ENCODE assay signal across 9 cellular contexts in genomic region chr1:217029311-217030157, GRCh38.
DNase-seq lines count a peak whose midpoint lies in the region; ATAC-seq, FAIRE-seq and TF ChIP-seq lines count a peak whose summit lies in the region.
"Had no signal": no experiment of that assay in that cellular context is flagged by ENCODE, and none has a peak within 500 bp of the region (broad histone marks: within the 10 kb centered on the region; RNA-seq: fewer than 3 reads in every experiment).

No MANE protein-coding gene starts in this region.

- no peak for TF ChIP-seq RAD21 in HCT116 (IDR thresholded peaks at IDR 0.05; ENCODE audit: low read depth)

- H3K27ac Mint-ChIP-seq in immature natural killer cell, result no peak overlapping the region

- H3K4me3 ChIP-seq in HCT116 (replicated peaks in 1 of 2; ENCODE audit: low read depth in 1 of 2, low read length in 2 of 2), result no peak overlapping the region
- no peak overlapping the region for H3K4me3 ChIP-seq in astrocyte of the spinal cord (ENCODE audit: low read depth, low read length)
- H3K4me3 ChIP-seq in thymus (ENCODE audit: low read length), result no peak overlapping the region
- H3K4me3 ChIP-seq: GM12878 had no signal

- peak overlapping the region in 1 of 5 donors; percentile 31 for H3K4me3 Mint-ChIP-seq in immature natural killer cell

- POLR2A ChIA-PET in HCT116 (lab: Charles Lee), result no interaction called here

- H3K4me1 ChIP-seq in HCT116 (ENCODE audit: control insufficient read depth in 1 of 2, insufficient read depth in 2 of 2, low read length in 2 of 2) (no peaks in the 10 kb centered on the region), thymus (ENCODE audit: control insufficient read depth, insufficient read depth, low read length) (no peaks in the 10 kb centered on the region)

- H3K9me2 ChIP-seq in HCT116 (ENCODE audit: insufficient read depth), result no peaks in the 10 kb centered on the region

- no peak for FAIRE-seq in D721Med (lab: Jason Lieb, UNC)
- FAIRE-seq: GM12878 had no signal

- no peaks in the 10 kb centered on the region for H4K20me1 ChIP-seq in HCT116 (ENCODE audit: insufficient read depth)

- TF ChIP-seq CTCF in HCT116 (IDR thresholded peaks at IDR 0.05 in 2 of 3, conservative IDR thresholded peaks at IDR 0.05 in 1 of 3; ENCODE audit: borderline replicate concordance in 1 of 3, insufficient read depth in 1 of 3, low read depth in 2 of 3, low read length in 2 of 3), result no peak
- no peak for TF ChIP-seq CTCF in astrocyte of the spinal cord (IDR thresholded peaks at IDR 0.05; ENCODE audit: low read depth, low read length)
- TF ChIP-seq CTCF in D721Med (IDR thresholded peaks at IDR 0.05; ENCODE audit: insufficient read depth, missing control alignments), result no peak

- no peak for DNase-seq in HCT116 (ENCODE audit: low read depth, low spot score)
- peak; percentile 83 for DNase-seq in astrocyte of the spinal cord (ENCODE audit: low read depth, low spot score)
- DNase-seq in kidney glomerular epithelial cell (lab: John Stamatoyannopoulos, UW), result peak; percentile 68
- DNase-seq in stimulated activated CD4-positive, alpha-beta T cell treated with anti-CD3 and anti-CD28 coated beads, Interleukin-4, amount 100 ng/mL, for 24 hours, result no peak
- DNase-seq in D721Med (ENCODE audit: insufficient read length, low spot score), result no peak
- no peak for DNase-seq in immature natural killer cell

- no peak for ATAC-seq in HCT116
- no peak for ATAC-seq in HG03139 (IDR thresholded peaks at IDR 0.05; ENCODE audit: unreplicated experiment)
- ATAC-seq: GM12878 had no signal

- H3K9me3 ChIP-seq in HCT116 (ENCODE audit: control insufficient read depth in 1 of 2, insufficient read depth in 1 of 2, low read depth in 1 of 2, low read length in 2 of 2) (no peaks in the 10 kb centered on the region; a peak in 1 of 4 replicates), thymus (ENCODE audit: control insufficient read depth) (no peaks in the 10 kb centered on the region)

- CTCF ChIA-PET in HCT116 (lab: Charles Lee), result no interaction called here

- H3K27me3 ChIP-seq in HCT116 (ENCODE audit: insufficient read depth, low read length) (no peaks in the 10 kb centered on the region), thymus (ENCODE audit: control insufficient read depth, insufficient read depth) (no peaks in the 10 kb centered on the region)

- no TSS peak for BruUV-seq in HCT116 (replicated peaks; lab: Mats Ljungman, UMichigan)

- H3K9ac ChIP-seq in HCT116 (ENCODE audit: low read length), result no peak overlapping the region

- intact Hi-C loops in HCT116 (cut with micrococcal nuclease), result no loop called here

- WGBS in thymus, result 78% methylated on average over 12 of the region's 12 CpGs

- H3K27me3 Mint-ChIP-seq in immature natural killer cell (ENCODE audit: low read depth in 3 of 3), result no peaks in the 10 kb centered on the region

- RAD21 ChIA-PET in HCT116 (lab: Charles Lee; ENCODE audit: low non-redundant PET in 1 of 2, low total read pairs in 2 of 2, uncharacterized antibody in 2 of 2, unreplicated experiment in 2 of 2), result no interaction called here

- H3K27ac ChIP-seq in HCT116 (ENCODE audit: low read depth, low read length) (no peak overlapping the region), thymus (ENCODE audit: low read depth) (peak overlapping the region; percentile 22)

- peaks cover 0 to 21% (median 10%) of the 10 kb centered on the region in 6 donors for H3K9me3 Mint-ChIP-seq in immature natural killer cell

- in situ Hi-C loops in astrocyte of the spinal cord (cut with HindIII; ENCODE audit: low sequenced_read_pairs), result no loop called here

- no peaks in the 10 kb centered on the region for H3K36me3 Mint-ChIP-seq in immature natural killer cell

- no peak for TF ChIP-seq POLR2A in HCT116 (IDR thresholded peaks at IDR 0.05; ENCODE audit: borderline replicate concordance, extremely low read depth, insufficient read depth, insufficient read length)

- no peak overlapping the region for H2AFZ ChIP-seq in HCT116 (ENCODE audit: low read depth, low read length, poor library complexity, severe bottlenecking)

- H3K4me2 ChIP-seq in HCT116 (ENCODE audit: low read length), result no peak overlapping the region

- no peaks in the 10 kb centered on the region for H3K36me3 ChIP-seq in HCT116 (ENCODE audit: control insufficient read depth in 1 of 2, insufficient read depth in 2 of 2, low read length in 2 of 2)
- H3K36me3 ChIP-seq in thymus (ENCODE audit: control insufficient read depth, insufficient read depth), result no peaks in the 10 kb centered on the region

- H3K4me1 Mint-ChIP-seq in immature natural killer cell, result peaks cover 0 to 9% of the 10 kb centered on the region in 2 donors

- H3K79me2 ChIP-seq in HCT116 (ENCODE audit: insufficient read depth, low read length), result no peaks in the 10 kb centered on the region

TF ChIP-seq in HCT116, 20 proteins besides CTCF, POLR2A, EP300 and RAD21:
- TF ChIP-seq EGR1 (IDR thresholded peaks at IDR 0.05; ENCODE audit: low read depth) (no peak), ELF1 (IDR thresholded peaks at IDR 0.05; ENCODE audit: borderline replicate concordance, low read depth) (no peak), SP1 (IDR thresholded peaks at IDR 0.05; ENCODE audit: low read depth) (0 out of 2 replicates have a peak, but pooled peaks have one; percentile 12), CEBPB (IDR thresholded peaks at IDR 0.05; ENCODE audit: low read depth) (peak; percentile 63), POLR2AphosphoS5 (IDR thresholded peaks at IDR 0.05; ENCODE audit: low read depth, low read length) (no peak)

Comparison
In these comparisons a context has a peak if more than half of its experiments do, and no peak if none do; other contexts are left out.
1. DNase-seq: peak in astrocyte of the spinal cord (single experiment) and kidney glomerular epithelial cell (single experiment); none in HCT116 (single experiment), stimulated activated CD4-positive, alpha-beta T cell treated with anti-CD3 and anti-CD28 coated beads, Interleukin-4, amount 100 ng/mL, for 24 hours (single experiment), D721Med (single experiment) and immature natural killer cell (0 of 3).